Comparison of ENCODE assay signal across 8 cellular contexts in genomic region chr3:186589115-186589514, GRCh38. TPM values are rescaled to one million over a fixed set of nuclear protein-coding genes. Genes with fewer than 3 reads are reported as not detected.
DNase-seq lines count a peak whose midpoint lies in the region; ATAC-seq and TF ChIP-seq lines count a peak whose summit lies in the region.
"Had no signal": no experiment of that assay in that cellular context is flagged by ENCODE, and none has a peak within 500 bp of the region (broad histone marks: within the 10 kb centered on the region; RNA-seq: fewer than 3 reads in every experiment).

No MANE protein-coding gene starts in this region.

- DNase-seq in GM13976 (ENCODE audit: low spot score) (no peak), RPMI7951 (ENCODE audit: low read depth) (peak; percentile 19), kidney epithelial cell (ENCODE audit: low read depth) (no peak)
- no peak for DNase-seq in activated CD4-positive, alpha-beta T cell treated with anti-CD3 and anti-CD28 coated beads, Interleukin-2, amount 50 U/mL, for 4 hours
- DNase-seq: NCI-H510A treated with DMSO at 0.1 percent for 48 hours; stimulated activated naive CD8-positive, alpha-beta T cell treated with anti-CD3 and anti-CD28 coated beads, Interleukin-15, amount 100 ng/mL, for 72 hours had no signal

- peaks cover 1% of the 10 kb centered on the region for H3K36me3 ChIP-seq in kidney epithelial cell (ENCODE audit: control insufficient read depth, insufficient read depth, low read length)

- no peak overlapping the region for H3K4me3 ChIP-seq in kidney epithelial cell (ENCODE audit: low read depth, low read length)

- in situ Hi-C loops in GM13976 (cut with MboI; ENCODE audit: low sequenced_read_pairs, unreplicated experiment): no loop called here

- ATAC-seq in HG02610 (IDR thresholded peaks at IDR 0.05; ENCODE audit: unreplicated experiment): no peak
- no peak for ATAC-seq in GM19452 (IDR thresholded peaks at IDR 0.05; ENCODE audit: unreplicated experiment)

- no peaks in the 10 kb centered on the region for H3K27me3 ChIP-seq in kidney epithelial cell (ENCODE audit: control insufficient read depth, insufficient read depth, low read length)

- TF ChIP-seq CTCF in GM13976 (IDR thresholded peaks at IDR 0.05; ENCODE audit: borderline replicate concordance, control extremely low read depth, extremely low read depth, insufficient read depth, missing control alignments) (peak; percentile 8), kidney epithelial cell (IDR thresholded peaks at IDR 0.05; ENCODE audit: insufficient read depth, low read length, poor library complexity, severe bottlenecking) (peak; percentile 26)

RNA-seq across cellular contexts. Expression of gene DNAJB11, which starts 18.6 kb away (rescaled TPM):
- total RNA-seq in RPMI7951 (2014; rRNA removed; shearing (Covaris generic)): 80.0 and 94.7 TPM in 2 replicates
- 83.2 and 93.5 TPM in 2 replicates for total RNA-seq in kidney epithelial cell

RNA-seq across cellular contexts. Expression of gene TBCCD1, which starts 22.0 kb away (rescaled TPM):
- 18.1 and 22.6 TPM in 2 replicates for total RNA-seq in RPMI7951 (2014; rRNA removed; shearing (Covaris generic))
- total RNA-seq in kidney epithelial cell: 10.3 and 16.1 TPM in 2 replicates

RNA-seq across cellular contexts. Expression of gene AHSG, which starts 23.7 kb away (rescaled TPM):
- not detected in 2 replicates for total RNA-seq in RPMI7951 (2014; rRNA removed; shearing (Covaris generic))
- total RNA-seq in kidney epithelial cell: not detected in 2 replicates

RNA-seq across cellular contexts. Expression of gene CRYGS, which starts 44.9 kb away (rescaled TPM):
- 0.49 and 1.1 TPM in 2 replicates for total RNA-seq in RPMI7951 (2014; rRNA removed; shearing (Covaris generic))
- 1.8 and 2.7 TPM in 2 replicates for total RNA-seq in kidney epithelial cell

RNA-seq across cellular contexts. Expression of gene FETUB, which starts 51.1 kb away (rescaled TPM):
- not detected in 2 replicates for total RNA-seq in RPMI7951 (2014; rRNA removed; shearing (Covaris generic))
- not detected in 2 replicates for total RNA-seq in kidney epithelial cell
